In genomic region chr10:27030060-27030459, GRCh38 we compare ENCODE assay signal across 26 cellular contexts.
DNase-seq lines count a peak whose midpoint lies in the region; ATAC-seq, FAIRE-seq and TF ChIP-seq lines count a peak whose summit lies in the region.
"Had no signal": no experiment of that assay in that cellular context is flagged by ENCODE, and none has a peak within 500 bp of the region (broad histone marks: within the 10 kb centered on the region; RNA-seq: fewer than 3 reads in every experiment).

No MANE protein-coding gene starts in this region.

- H3K27ac ChIP-seq in DND-41 (ENCODE audit: low read length), result no peak overlapping the region
- no peak overlapping the region for H3K27ac ChIP-seq in right cardiac atrium (ENCODE audit: low read length)
- no peak overlapping the region for H3K27ac ChIP-seq in foreskin keratinocyte
- H3K27ac ChIP-seq: BLaER1, colonic mucosa, GM23248, SJCRH30 had no signal

- 96% methylated on average over 2 of the region's 2 CpGs for WGBS in right cardiac atrium

- H3K36me3 ChIP-seq in DND-41 (ENCODE audit: insufficient read depth, low read length), result peaks cover 43% of the 10 kb centered on the region
- H3K36me3 ChIP-seq: colonic mucosa had no signal

- H3K4me1 Mint-ChIP-seq in activated CD8-positive, alpha-beta T cell treated with anti-CD3 and anti-CD28 coated beads, Interleukin-2, amount 10 ng/mL, durations not matched to agents 7 days and 5 days (ENCODE audit: low read depth), result peaks cover 9% of the 10 kb centered on the region

- H3K4me2 ChIP-seq in DND-41 (ENCODE audit: insufficient read depth, low read length), result no peak overlapping the region
- H3K4me2 ChIP-seq: BLaER1 had no signal

- intact Hi-C loops in right cardiac atrium (cut with DNase I), result no loop called here

- no peaks in the 10 kb centered on the region for H3K27me3 Mint-ChIP-seq in activated CD8-positive, alpha-beta T cell treated with anti-CD3 and anti-CD28 coated beads, Interleukin-2, amount 10 ng/mL, durations not matched to agents 7 days and 5 days (ENCODE audit: low read depth)
- H3K27me3 Mint-ChIP-seq: type B pancreatic cell had no signal

- no peaks in the 10 kb centered on the region for H3K27me3 ChIP-seq in DND-41 (ENCODE audit: insufficient read depth, low read length, poor library complexity)
- no peaks in the 10 kb centered on the region for H3K27me3 ChIP-seq in right cardiac atrium (ENCODE audit: control insufficient read depth, insufficient read depth)
- H3K27me3 ChIP-seq in foreskin keratinocyte, result no peaks in the 10 kb centered on the region
- H3K27me3 ChIP-seq: BLaER1, colonic mucosa, SJCRH30 had no signal

- CTCF ChIA-PET in activated CD8-positive, alpha-beta T cell treated with anti-CD3 and anti-CD28 coated beads, Interleukin-2, amount 10 ng/mL, durations not matched to agents 7 days and 5 days (lab: Charles Lee), result no interaction called here

- DNase-seq in DND-41 (no peak), GM18507 (ENCODE audit: extremely low spot score, insufficient read length, low read depth) (no peak), fibroblast of villous mesenchyme (ENCODE audit: low read depth) (peak; percentile 8), NCI-H748 treated with DMSO at 0.1 percent for 48 hours (lab: John Stamatoyannopoulos, UW) (no peak), right cardiac atrium (no peak), foreskin keratinocyte (no peak)
- DNase-seq in activated CD8-positive, alpha-beta T cell treated with anti-CD3 and anti-CD28 coated beads, Interleukin-2, amount 10 ng/mL, durations not matched to agents 7 days and 5 days, result no peak
- DNase-seq: activated naive CD4-positive, alpha-beta T cell treated with anti-CD3 and anti-CD28 coated beads, Interleukin-2, amount 50 U/mL, for 16 hours; colonic mucosa; effector CD4-positive, alpha-beta T cell; GM23248; head of caudate nucleus; NCI-H1048; NCI-H2107; NCI-H345; NCI-H82; nucleus accumbens; RPMI8226; substantia nigra; SW 1271 had no signal

- no peak overlapping the region for H3K4me3 Mint-ChIP-seq in activated CD8-positive, alpha-beta T cell treated with anti-CD3 and anti-CD28 coated beads, Interleukin-2, amount 10 ng/mL, durations not matched to agents 7 days and 5 days
- H3K4me3 Mint-ChIP-seq: stimulated activated effector memory CD8-positive, alpha-beta T cell treated with anti-CD3 and anti-CD28 coated beads, Interleukin-12 subunit alpha, Interleukin-12 subunit beta, amount 100 ng/mL, for 72 hours; type B pancreatic cell had no signal

- H3K4me3 ChIP-seq in DND-41 (ENCODE audit: low read depth in 1 of 2, low read length in 2 of 2) (no peak overlapping the region), fibroblast of villous mesenchyme (ENCODE audit: low read depth, low read length) (no peak overlapping the region), right cardiac atrium (ENCODE audit: low read length) (no peak overlapping the region)
- H3K4me3 ChIP-seq: BLaER1, colonic mucosa, GM23248, SJCRH30 had no signal

- POLR2A ChIA-PET in activated CD8-positive, alpha-beta T cell treated with anti-CD3 and anti-CD28 coated beads, Interleukin-2, amount 10 ng/mL, durations not matched to agents 7 days and 5 days (lab: Charles Lee), result no interaction called here

- peak; percentile 48; the same call in 1 of the 3 replicates for ATAC-seq in DND-41 (ENCODE audit: insufficient read depth, low read depth)
- peak; percentile 77 for ATAC-seq in activated CD8-positive, alpha-beta T cell treated with anti-CD3 and anti-CD28 coated beads, Interleukin-2, amount 10 ng/mL, durations not matched to agents 7 days and 5 days
- ATAC-seq in GM19395 (IDR thresholded peaks at IDR 0.05; ENCODE audit: unreplicated experiment), result no peak
- no peak for ATAC-seq in right cardiac atrium
- no peak for ATAC-seq in foreskin keratinocyte
- ATAC-seq: stimulated activated effector memory CD8-positive, alpha-beta T cell treated with anti-CD3 and anti-CD28 coated beads, Interleukin-12 subunit alpha, Interleukin-12 subunit beta, amount 100 ng/mL, for 72 hours had no signal

- H3K9me3 ChIP-seq in DND-41 (ENCODE audit: insufficient read depth, low read length, severe bottlenecking), result no peaks in the 10 kb centered on the region
- no peaks in the 10 kb centered on the region for H3K9me3 ChIP-seq in right cardiac atrium (ENCODE audit: control insufficient read depth, low read length)
- H3K9me3 ChIP-seq: BLaER1, colonic mucosa, SJCRH30 had no signal

- no peaks in the 10 kb centered on the region for H3K4me1 ChIP-seq in DND-41 (ENCODE audit: insufficient read depth, low read length)
- no peaks in the 10 kb centered on the region for H3K4me1 ChIP-seq in right cardiac atrium (ENCODE audit: control insufficient read depth, insufficient read depth, low read length)
- no peaks in the 10 kb centered on the region for H3K4me1 ChIP-seq in foreskin keratinocyte
- H3K4me1 ChIP-seq: BLaER1, colonic mucosa, SJCRH30 had no signal

- H3K9ac ChIP-seq in DND-41 (ENCODE audit: low read depth, low read length), result no peak overlapping the region
- H3K9ac ChIP-seq: BLaER1, GM23248 had no signal

- no peaks in the 10 kb centered on the region for H3K9me3 Mint-ChIP-seq in activated CD8-positive, alpha-beta T cell treated with anti-CD3 and anti-CD28 coated beads, Interleukin-2, amount 10 ng/mL, durations not matched to agents 7 days and 5 days (ENCODE audit: insufficient read depth)
- H3K9me3 Mint-ChIP-seq: stimulated activated effector memory CD8-positive, alpha-beta T cell treated with anti-CD3 and anti-CD28 coated beads, Interleukin-12 subunit alpha, Interleukin-12 subunit beta, amount 100 ng/mL, for 72 hours; type B pancreatic cell had no signal

- H3K27ac Mint-ChIP-seq in activated CD8-positive, alpha-beta T cell treated with anti-CD3 and anti-CD28 coated beads, Interleukin-2, amount 10 ng/mL, durations not matched to agents 7 days and 5 days, result no peak overlapping the region
- H3K27ac Mint-ChIP-seq: stimulated activated effector memory CD8-positive, alpha-beta T cell treated with anti-CD3 and anti-CD28 coated beads, Interleukin-12 subunit alpha, Interleukin-12 subunit beta, amount 100 ng/mL, for 72 hours; type B pancreatic cell had no signal

- H4K20me1 ChIP-seq in DND-41 (ENCODE audit: insufficient read depth, low read length), result no peaks in the 10 kb centered on the region
- H4K20me1 ChIP-seq: BLaER1 had no signal

- no peaks in the 10 kb centered on the region for H3K79me2 ChIP-seq in DND-41 (ENCODE audit: insufficient read depth, low read length)

- no peak overlapping the region for H2AFZ ChIP-seq in DND-41 (ENCODE audit: low read depth, low read length)
- H2AFZ ChIP-seq: GM23248 had no signal

- TF ChIP-seq CTCF in DND-41 (IDR thresholded peaks at IDR 0.05; ENCODE audit: borderline replicate concordance, extremely low read depth, low read length, poor library complexity, severe bottlenecking), result no peak
- no peak for TF ChIP-seq CTCF in fibroblast of villous mesenchyme (IDR thresholded peaks at IDR 0.05; ENCODE audit: insufficient read depth, low read depth, low read length)
- TF ChIP-seq CTCF in foreskin keratinocyte (conservative IDR thresholded peaks at IDR 0.05), result no peak

- peak; percentile 60 for FAIRE-seq in GM18507 (lab: Jason Lieb, UNC)
- FAIRE-seq: keratinocyte had no signal

- H3K36me3 Mint-ChIP-seq in activated CD8-positive, alpha-beta T cell treated with anti-CD3 and anti-CD28 coated beads, Interleukin-2, amount 10 ng/mL, durations not matched to agents 7 days and 5 days (ENCODE audit: low read depth), result peaks cover 25% of the 10 kb centered on the region

Comparison
In these comparisons a context has a peak if more than half of its experiments do, and no peak if none do; other contexts are left out.
1. ATAC-seq: peak in DND-41 (single experiment) and activated CD8-positive, alpha-beta T cell treated with anti-CD3 and anti-CD28 coated beads, Interleukin-2, amount 10 ng/mL, durations not matched to agents 7 days and 5 days (single experiment); none in GM19395 (single experiment), right cardiac atrium (0 of 2) and foreskin keratinocyte (single experiment).